In the genomic region with DNA sequence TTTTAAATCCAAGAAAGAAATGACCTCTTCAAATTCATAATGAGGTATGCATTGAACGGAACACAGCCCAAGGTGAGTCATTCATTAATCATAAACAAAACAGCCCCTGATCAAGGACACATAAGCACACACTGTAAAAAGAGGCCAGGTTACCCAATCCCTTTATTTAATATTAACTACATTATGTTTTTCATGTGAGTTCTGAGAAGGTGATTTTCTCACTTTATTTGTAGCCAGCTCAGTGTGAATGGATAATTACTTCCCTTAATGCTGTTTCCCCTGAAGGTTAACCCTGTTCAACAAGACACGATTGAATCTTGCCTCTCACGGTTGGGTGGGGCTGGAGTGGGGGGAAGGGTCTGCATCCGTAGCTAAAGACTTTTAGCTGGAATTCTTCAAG, we compare ENCODE assay signal across 17 cellular contexts.
A peak's percentile ranks its signal among the peaks of the same experiment; 100 is the strongest.
DNase-seq lines count a peak whose midpoint lies in the region; ATAC-seq and TF ChIP-seq lines count a peak whose summit lies in the region.
"Had no signal": no experiment of that assay in that cellular context is flagged by ENCODE, and none has a peak within 500 bp of the region (broad histone marks: within the 10 kb centered on the region; RNA-seq: fewer than 3 reads in every experiment).

No MANE protein-coding gene starts in this region.

- intact Hi-C loops in body of pancreas (cut with DNase I) = no loop called here

- no peaks in the 10 kb centered on the region for H3K4me1 Mint-ChIP-seq in activated naive CD8-positive, alpha-beta T cell treated with anti-CD3 and anti-CD28 coated beads for 36 hours
- H3K4me1 Mint-ChIP-seq: central memory CD8-positive, alpha-beta T cell; immature natural killer cell; T-helper 17 cell had no signal

- peak in 1 of 3 donors; percentile 17 for TF ChIP-seq POLR2A in body of pancreas (IDR thresholded peaks at IDR 0.05)

- WGBS in body of pancreas, 2 donors = 10 to 12% methylated on average over 4 of the region's 4 CpGs

- H3K36me3 Mint-ChIP-seq in activated naive CD8-positive, alpha-beta T cell treated with anti-CD3 and anti-CD28 coated beads for 36 hours = no peaks in the 10 kb centered on the region
- H3K36me3 Mint-ChIP-seq: immature natural killer cell had no signal

- no peak overlapping the region for H3K4me3 Mint-ChIP-seq in activated naive CD8-positive, alpha-beta T cell treated with anti-CD3 and anti-CD28 coated beads for 36 hours
- H3K4me3 Mint-ChIP-seq: central memory CD8-positive, alpha-beta T cell; immature natural killer cell; T-helper 17 cell had no signal

- peaks cover 45% of the 10 kb centered on the region for H3K4me1 ChIP-seq in ACC112 (ENCODE audit: control insufficient read depth, insufficient read depth, low read length, unreplicated experiment)
- H3K4me1 ChIP-seq in body of pancreas = peaks cover 95% of the 10 kb centered on the region
- H3K4me1 ChIP-seq: spleen, tibial artery had no signal

- no peak overlapping the region for H3K27ac Mint-ChIP-seq in activated naive CD8-positive, alpha-beta T cell treated with anti-CD3 and anti-CD28 coated beads for 36 hours
- H3K27ac Mint-ChIP-seq: immature natural killer cell, T-helper 17 cell had no signal

- H3K27me3 ChIP-seq in ACC112 (ENCODE audit: insufficient read depth, low read length) (no peaks in the 10 kb centered on the region), body of pancreas (no peaks in the 10 kb centered on the region)
- H3K27me3 ChIP-seq: spleen, tibial artery had no signal

- TF ChIP-seq CTCF in body of pancreas (IDR thresholded peaks at IDR 0.05) = no peak

- H3K27ac ChIP-seq in ACC112 (ENCODE audit: low read depth, low read length) (peak overlapping the region; percentile 95), body of pancreas (peak overlapping the region; percentile 80 to 89 (median 84))
- H3K27ac ChIP-seq: spleen, tibial artery had no signal

- H3K79me2 ChIP-seq in ACC112 (ENCODE audit: control insufficient read depth, insufficient read depth, low read length, unreplicated experiment) = no peaks in the 10 kb centered on the region

- H3K27me3 Mint-ChIP-seq in activated naive CD8-positive, alpha-beta T cell treated with anti-CD3 and anti-CD28 coated beads for 36 hours = no peaks in the 10 kb centered on the region
- H3K27me3 Mint-ChIP-seq: central memory CD8-positive, alpha-beta T cell; T-helper 17 cell had no signal

- ATAC-seq in HG02759 (IDR thresholded peaks at IDR 0.05; ENCODE audit: unreplicated experiment) (peak; percentile 38), body of pancreas (peak; percentile 98), esophagus mucosa (no peak)
- ATAC-seq: T-helper 17 cell had no signal

- peak overlapping the region; percentile 25 for H3K4me3 ChIP-seq in ACC112 (ENCODE audit: low read depth, low read length)
- no peak overlapping the region for H3K4me3 ChIP-seq in body of pancreas
- H3K4me3 ChIP-seq: spleen, tibial artery had no signal

- H3K9me3 ChIP-seq in body of pancreas = no peaks in the 10 kb centered on the region
- H3K9me3 ChIP-seq: tibial artery had no signal

- DNase-seq in body of pancreas (peak in 3 of 4 donors; percentile 38 to 73 (median 42)), kidney glomerular epithelial cell (lab: John Stamatoyannopoulos, UW) (peak; percentile 94), GOT3 (lab: John Stamatoyannopoulos, UW) (no peak), GF-D8 (lab: John Stamatoyannopoulos, UW) (no peak)
- no peak for DNase-seq in activated naive CD8-positive, alpha-beta T cell treated with anti-CD3 and anti-CD28 coated beads for 36 hours
- DNase-seq: activated gamma-delta T cell treated with Interleukin-2 at 50 U/mL for 16 hours, DMS79 treated with DMSO at 0.1 percent for 48 hours, immature natural killer cell, MV-4-11, NCI-H345, spleen, T-helper 17 cell, tibial artery had no signal

- peaks cover 3% of the 10 kb centered on the region for H3K9me3 Mint-ChIP-seq in activated naive CD8-positive, alpha-beta T cell treated with anti-CD3 and anti-CD28 coated beads for 36 hours

- H2AFZ ChIP-seq in ACC112 (ENCODE audit: low read length, unreplicated experiment) = peak overlapping the region; percentile 76

- H3K36me3 ChIP-seq in ACC112 (ENCODE audit: insufficient read depth, low read length) (no peaks in the 10 kb centered on the region), body of pancreas (replicated peaks in 1 of 2; ENCODE audit: insufficient read depth in 1 of 2, low read depth in 2 of 2) (no peaks in the 10 kb centered on the region)
- H3K36me3 ChIP-seq: spleen, tibial artery had no signal

Comparison
In these comparisons a context has a peak if more than half of its experiments do, and no peak if none do; other contexts are left out.
1. DNase-seq: peak in body of pancreas (3 of 4) and kidney glomerular epithelial cell (single experiment); none in GOT3 (single experiment), GF-D8 (single experiment) and activated naive CD8-positive, alpha-beta T cell treated with anti-CD3 and anti-CD28 coated beads for 36 hours (single experiment).